1 cellular context compared by ENCODE assay signal in the genomic region with DNA sequence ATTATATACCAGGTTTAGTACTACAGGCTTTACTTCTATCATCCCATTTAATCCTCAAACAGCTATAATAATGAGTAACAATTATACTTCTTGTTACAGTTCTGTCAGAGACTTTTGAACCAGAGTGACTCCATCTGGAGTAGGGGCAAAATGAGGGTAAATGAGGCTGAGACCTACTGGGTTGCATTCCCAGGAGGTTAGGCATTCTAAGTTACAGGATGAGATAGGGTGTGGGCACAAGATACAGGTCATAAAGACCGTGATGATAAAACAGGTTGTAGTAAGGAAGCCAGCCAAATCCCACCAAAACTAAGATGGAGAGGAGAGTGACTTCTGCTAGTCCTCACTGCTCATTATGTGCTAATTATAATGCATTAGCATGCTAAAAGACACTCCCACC.
TF ChIP-seq lines count a peak whose summit lies in the region.

No MANE protein-coding gene starts in this region.

TF ChIP-seq in WTC11, 78 proteins besides CTCF, POLR2A, EP300 and RAD21 (continued from another document):
- TF ChIP-seq FOXP1 (CRISPR knock-in tag; IDR thresholded peaks at IDR 0.05; ENCODE audit: borderline replicate concordance): no peak
